In genomic region chr15:39455502-39455991, GRCh38 we compare ENCODE assay signal across 16 cellular contexts.
DNase-seq lines count a peak whose midpoint lies in the region; TF ChIP-seq lines count a peak whose summit lies in the region.
"Had no signal": no experiment of that assay in that cellular context is flagged by ENCODE, and none has a peak within 500 bp of the region (broad histone marks: within the 10 kb centered on the region; RNA-seq: fewer than 3 reads in every experiment).

No MANE protein-coding gene starts in this region.

- H3K4me3 ChIP-seq in AG04449 (ENCODE audit: low read depth, low read length) (no peak overlapping the region), GM12865 (ENCODE audit: low read depth, low read length) (no peak overlapping the region), SK-N-MC (peak overlapping the region; percentile 11; the same call in 1 of the 2 replicates), fibroblast of the aortic adventitia (ENCODE audit: low read depth, low read length) (no peak overlapping the region), vagina (no peak overlapping the region)
- H3K4me3 ChIP-seq: dorsolateral prefrontal cortex, GM23338, neural progenitor cell had no signal

- intact Hi-C loops in vagina (cut with DNase I) (no loop called here), posterior cingulate gyrus (cut with DNase I) (no loop called here)

- H3K4me1 ChIP-seq in vagina, result peaks cover 38% of the 10 kb centered on the region
- H3K4me1 ChIP-seq: neural progenitor cell had no signal

- no peaks in the 10 kb centered on the region for H3K27me3 ChIP-seq in vagina
- H3K27me3 ChIP-seq: dorsolateral prefrontal cortex, neural progenitor cell had no signal

- H3K9me3 ChIP-seq in SK-N-MC (ENCODE audit: low read depth, low read length) (no peaks in the 10 kb centered on the region), vagina (no peaks in the 10 kb centered on the region)

- CTCF ChIA-PET in AG04449 (lab: Yijun Ruan, JAX), result interaction anchor here (0.7 to 1.3 kb wide), 2 partner anchors 10 to 284 kb away, joined by 3 read pairs; no protein-coding TSS in a partner anchor

- no peaks in the 10 kb centered on the region for H3K36me3 ChIP-seq in SK-N-MC (ENCODE audit: insufficient read depth, low read length)
- no peaks in the 10 kb centered on the region for H3K36me3 ChIP-seq in vagina
- H3K36me3 ChIP-seq: neural progenitor cell had no signal

- H3K27ac ChIP-seq in SK-N-MC (peak overlapping the region; percentile 15; the same call in 1 of the 2 replicates), vagina (no peak overlapping the region)
- H3K27ac ChIP-seq: dorsolateral prefrontal cortex, neural progenitor cell had no signal

- POLR2A ChIA-PET in AG04449 (lab: Yijun Ruan, JAX), result interaction anchor here (0.6 kb wide), 1 partner anchor 125 kb away, joined by 3 read pairs; the partner anchor contains the start of gene THBS1

- no peak for TF ChIP-seq CTCF in AG04449 (IDR thresholded peaks at IDR 0.05; ENCODE audit: insufficient read depth, low read length, missing control alignments)
- no peak for TF ChIP-seq CTCF in GM12865 (IDR thresholded peaks at IDR 0.05; ENCODE audit: insufficient read depth, low read depth, low read length, missing control alignments)
- no peak for TF ChIP-seq CTCF in fibroblast of the aortic adventitia (IDR thresholded peaks at IDR 0.05; ENCODE audit: insufficient read depth, low read length)
- TF ChIP-seq CTCF in vagina (IDR thresholded peaks at IDR 0.05), result no peak

- no peak overlapping the region for H3K9ac ChIP-seq in SK-N-MC (ENCODE audit: insufficient read length)
- H3K9ac ChIP-seq: neural progenitor cell had no signal

- DNase-seq in AG04449 (ENCODE audit: low read depth, low spot score) (peak; percentile 56), GM12865 (ENCODE audit: low read depth) (peak; percentile 50), SK-N-MC (ENCODE audit: low read depth, low spot score) (no peak), fibroblast of the aortic adventitia (ENCODE audit: low read depth) (peak; percentile 86), Kasumi-1 (lab: John Stamatoyannopoulos, UW) (no peak), vagina (ENCODE audit: extremely low spot score in 2 of 2) (no peak), posterior cingulate gyrus (no peak), GDM1 (lab: John Stamatoyannopoulos, UW) (no peak)
- DNase-seq: activated gamma-delta T cell; Calu3; dorsolateral prefrontal cortex; immature natural killer cell; stimulated activated CD4-positive, alpha-beta T cell treated with anti-CD3 and anti-CD28 coated beads, Interleukin-2, amount 100 ng/mL, for 48 hours; substantia nigra had no signal

- no peak for TF ChIP-seq POLR2A in vagina (IDR thresholded peaks at IDR 0.05)

Comparison
In these comparisons a context has a peak if more than half of its experiments do, and no peak if none do; other contexts are left out.
1. DNase-seq: peak in AG04449 (single experiment), GM12865 (single experiment) and fibroblast of the aortic adventitia (single experiment); none in SK-N-MC (single experiment), Kasumi-1 (0 of 2), vagina (0 of 2), posterior cingulate gyrus (0 of 10) and GDM1 (single experiment).